Comparison of ENCODE assay signal across 8 cellular contexts in genomic region chr15:78876954-78877353, GRCh38. TPM values are rescaled to one million over a fixed set of nuclear protein-coding genes. Genes with fewer than 3 reads are reported as not detected.
DNase-seq lines count a peak whose midpoint lies in the region; ATAC-seq, FAIRE-seq and TF ChIP-seq lines count a peak whose summit lies in the region.
"Not testable (repeated sequence)": the region's sequence is repeated elsewhere in the genome, so short reads cannot be mapped to it uniquely, and the experiment has no call there.

No MANE protein-coding gene starts in this region.

- not testable (repeated sequence) for H3K27me3 ChIP-seq in endodermal cell (ENCODE audit: control insufficient read depth, insufficient read depth, low read length, poor library complexity, severe bottlenecking)

- peaks cover 27% of the 10 kb centered on the region for H3K36me3 Mint-ChIP-seq in WTC11
- H3K36me3 Mint-ChIP-seq in activated naive CD8-positive, alpha-beta T cell treated with anti-CD3 and anti-CD28 coated beads for 36 hours: peaks cover 39% of the 10 kb centered on the region
- H3K36me3 Mint-ChIP-seq in endodermal cell (ENCODE audit: low read depth): peaks cover 23% of the 10 kb centered on the region
- not testable (repeated sequence) for H3K36me3 Mint-ChIP-seq in mesothelial cell of epicardium
- H3K36me3 Mint-ChIP-seq in stimulated activated effector memory CD8-positive, alpha-beta T cell treated with anti-CD3 and anti-CD28 coated beads, Interleukin-12 subunit alpha, Interleukin-12 subunit beta, amount 100 ng/mL, for 72 hours: peaks cover 98% of the 10 kb centered on the region

- H3K9ac ChIP-seq in endodermal cell (ENCODE audit: extremely low read depth, low read length, poor library complexity, severe bottlenecking): not testable (repeated sequence)

- DNase-seq in A549 (ENCODE audit: low read depth in 1 of 2, low spot score in 1 of 2); NB4 (ENCODE audit: low read depth); WTC11 (ENCODE audit: low spot score); activated naive CD8-positive, alpha-beta T cell treated with anti-CD3 and anti-CD28 coated beads for 36 hours; endodermal cell; mesothelial cell of epicardium (ENCODE audit: low spot score in 2 of 2, unreplicated experiment in 2 of 2); stimulated activated effector memory CD8-positive, alpha-beta T cell treated with anti-CD3 and anti-CD28 coated beads, Interleukin-12 subunit alpha, Interleukin-12 subunit beta, amount 100 ng/mL, for 72 hours (ENCODE audit: low spot score in 2 of 2): not testable (repeated sequence)
- DNase-seq in GM12865 (ENCODE audit: low read depth): peak; percentile 18

- H3K4me2 ChIP-seq in A549: peak overlapping the region; percentile 95

- H3K27ac Mint-ChIP-seq in WTC11; activated naive CD8-positive, alpha-beta T cell treated with anti-CD3 and anti-CD28 coated beads for 36 hours; endodermal cell; stimulated activated effector memory CD8-positive, alpha-beta T cell treated with anti-CD3 and anti-CD28 coated beads, Interleukin-12 subunit alpha, Interleukin-12 subunit beta, amount 100 ng/mL, for 72 hours: not testable (repeated sequence)
- H3K27ac Mint-ChIP-seq in mesothelial cell of epicardium: peak overlapping the region; percentile 43

- not testable (repeated sequence) for ATAC-seq in A549; WTC11; stimulated activated effector memory CD8-positive, alpha-beta T cell treated with anti-CD3 and anti-CD28 coated beads, Interleukin-12 subunit alpha, Interleukin-12 subunit beta, amount 100 ng/mL, for 72 hours

- POLR2A ChIA-PET in A549 (lab: Yijun Ruan, JAX): not testable (repeated sequence)
- POLR2A ChIA-PET in WTC11 (lab: Charles Lee): interaction anchor here (0.7 to 0.9 kb wide), 3 partner anchors 66 to 779 kb away, joined by 3 to 8 read pairs (median 4); partner anchors contain the start of gene ADAMTS7

- peaks cover 49% of the 10 kb centered on the region for H3K4me1 Mint-ChIP-seq in WTC11
- H3K4me1 Mint-ChIP-seq in activated naive CD8-positive, alpha-beta T cell treated with anti-CD3 and anti-CD28 coated beads for 36 hours: peaks cover 63% of the 10 kb centered on the region
- peaks cover 31% of the 10 kb centered on the region for H3K4me1 Mint-ChIP-seq in endodermal cell
- H3K4me1 Mint-ChIP-seq in mesothelial cell of epicardium: peaks cover 55% of the 10 kb centered on the region
- peaks cover 61% of the 10 kb centered on the region for H3K4me1 Mint-ChIP-seq in stimulated activated effector memory CD8-positive, alpha-beta T cell treated with anti-CD3 and anti-CD28 coated beads, Interleukin-12 subunit alpha, Interleukin-12 subunit beta, amount 100 ng/mL, for 72 hours

- H3K4me3 Mint-ChIP-seq in WTC11 (peak overlapping the region; percentile 100), endodermal cell (peak overlapping the region; percentile 100)
- peak overlapping the region; percentile 59 for H3K4me3 Mint-ChIP-seq in activated naive CD8-positive, alpha-beta T cell treated with anti-CD3 and anti-CD28 coated beads for 36 hours
- not testable (repeated sequence) for H3K4me3 Mint-ChIP-seq in mesothelial cell of epicardium
- peak overlapping the region; percentile 97 for H3K4me3 Mint-ChIP-seq in stimulated activated effector memory CD8-positive, alpha-beta T cell treated with anti-CD3 and anti-CD28 coated beads, Interleukin-12 subunit alpha, Interleukin-12 subunit beta, amount 100 ng/mL, for 72 hours

- H3K27ac ChIP-seq in A549; endodermal cell (ENCODE audit: low read depth, low read length): not testable (repeated sequence)

- FAIRE-seq in A549 (lab: Jason Lieb, UNC): not testable (repeated sequence)

- H3K9me3 Mint-ChIP-seq in WTC11; activated naive CD8-positive, alpha-beta T cell treated with anti-CD3 and anti-CD28 coated beads for 36 hours; endodermal cell; mesothelial cell of epicardium; stimulated activated effector memory CD8-positive, alpha-beta T cell treated with anti-CD3 and anti-CD28 coated beads, Interleukin-12 subunit alpha, Interleukin-12 subunit beta, amount 100 ng/mL, for 72 hours: not testable (repeated sequence)

- CTCF ChIA-PET in A549 (lab: Yijun Ruan, JAX): interaction anchor here (0.9 to 1.5 kb wide), 3 partner anchors 17 to 307 kb away, joined by 3 to 7 read pairs (median 3); partner anchors contain the start of gene ADAMTS7
- CTCF ChIA-PET in WTC11 (lab: Charles Lee): interaction anchor here (0.6 to 1.0 kb wide), 3 partner anchors 65 to 1402 kb away, joined by 3 to 4 read pairs (median 4); partner anchors contain the start of gene ADAMTS7

- WGBS in A549 (ENCODE audit: missing lambda C conversion rate): 76% methylated on average over 14 of the region's 14 CpGs
- 85 to 98% methylated on average over 10 to 14 of the region's 14 CpGs for WGBS in endodermal cell (ENCODE audit: insufficient coverage in 1 of 2, insufficient read length in 1 of 2), 2 experiments

- TF ChIP-seq CTCF in A549 (IDR thresholded peaks at IDR 0.05); GM12865 (IDR thresholded peaks at IDR 0.05; ENCODE audit: insufficient read depth, low read depth, low read length, missing control alignments); NB4 (IDR thresholded peaks at IDR 0.05; ENCODE audit: low read depth, low read length); WTC11 (IDR thresholded peaks at IDR 0.05); endodermal cell (conservative IDR thresholded peaks at IDR 0.05); mesothelial cell of epicardium (IDR thresholded peaks at IDR 0.05; ENCODE audit: unreplicated experiment): not testable (repeated sequence)

- not testable (repeated sequence) for TF ChIP-seq RAD21 in A549 (conservative IDR thresholded peaks at IDR 0.05 in 1 of 2, IDR thresholded peaks at IDR 0.05 in 1 of 2)

- not testable (repeated sequence) for H3K4me3 ChIP-seq in A549
- H3K4me3 ChIP-seq in GM12865 (ENCODE audit: low read depth, low read length) (peak overlapping the region; percentile 84), NB4 (ENCODE audit: low read depth, low read length) (peak overlapping the region; percentile 45), endodermal cell (ENCODE audit: low read length) (peak overlapping the region; percentile 88)

- TF ChIP-seq POLR2A in A549 (IDR thresholded peaks at IDR 0.05; ENCODE audit: low read length); NB4 (IDR thresholded peaks at IDR 0.05; ENCODE audit: extremely low read depth, insufficient read length): not testable (repeated sequence)

- H3K4me1 ChIP-seq in A549: peaks cover 74% of the 10 kb centered on the region
- peaks cover 11% of the 10 kb centered on the region for H3K4me1 ChIP-seq in endodermal cell (ENCODE audit: control insufficient read depth, insufficient read depth, low read length)

- TF ChIP-seq EP300 in A549 (IDR thresholded peaks at IDR 0.05): not testable (repeated sequence)

- peaks cover 36% of the 10 kb centered on the region for H3K36me3 ChIP-seq in endodermal cell (ENCODE audit: control insufficient read depth, insufficient read depth, low read length)

- not testable (repeated sequence) for H3K9me3 ChIP-seq in A549; endodermal cell (ENCODE audit: control insufficient read depth, low read length)

- not testable (repeated sequence) for H3K27me3 Mint-ChIP-seq in WTC11 (ENCODE audit: low read depth); activated naive CD8-positive, alpha-beta T cell treated with anti-CD3 and anti-CD28 coated beads for 36 hours; endodermal cell (ENCODE audit: insufficient read depth); mesothelial cell of epicardium (ENCODE audit: low read depth)

RNA-seq across cellular contexts. Expression of gene MORF4L1, which starts 4.3 kb away (rescaled TPM):
- polyA plus RNA-seq in A549 (2011; rRNA removed) (491 and 498 TPM in 2 replicates), A549 (2017; fragmentation: RNase III; extraction: RNeasy Plus Mini Kit Qiagen cat#74134 plus additional on column Dnase treatment) (914 to 927 TPM (median 924 TPM) in 3 replicates)
- 148 and 172 TPM in 2 replicates for polyA plus RNA-seq in A549 (2012; cell fraction: cytosol; rRNA removed)
- polyA plus RNA-seq in A549 (2012; cell fraction: nucleus; rRNA removed): 41.3 and 63.7 TPM in 2 replicates
- polyA minus RNA-seq in A549 (2011; rRNA and poly(A)+ RNA removed): 61.8 and 62.4 TPM in 2 replicates
- total RNA-seq in WTC11 (2021) (487 to 511 TPM (median 503 TPM) in 3 replicates), endodermal cell (100 to 1,000 TPM; 457 to 505 TPM), mesothelial cell of epicardium (414 to 450 TPM (median 444 TPM) in 3 replicates)
- total RNA-seq in activated naive CD8-positive, alpha-beta T cell treated with anti-CD3 and anti-CD28 coated beads for 36 hours: 100 to 1,000 TPM; 275 to 293 TPM
- polyA plus RNA-seq in endodermal cell (2013, experiment 1 of 2): 438 TPM
- 420 TPM for polyA plus RNA-seq in endodermal cell (2013, experiment 2 of 2)
